In the genomic region with DNA sequence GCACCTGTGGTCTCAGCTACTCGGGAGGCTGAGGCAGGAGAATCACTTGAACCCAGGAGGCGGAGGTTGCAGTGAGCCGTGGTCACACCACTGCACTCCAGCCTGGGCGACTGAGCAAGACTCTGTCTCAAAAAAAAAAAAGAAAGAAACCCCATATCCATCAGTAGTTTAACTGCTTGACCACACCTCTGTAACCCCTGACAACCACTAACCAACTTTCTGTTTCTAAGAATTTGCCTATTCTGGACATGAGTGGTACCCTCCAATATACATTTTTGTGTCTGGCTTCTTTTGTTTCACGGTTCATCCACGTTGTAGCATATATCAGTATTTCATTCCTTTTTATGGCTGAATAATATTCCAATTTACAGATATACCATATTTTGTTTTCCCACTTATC, we compare ENCODE assay signal across 14 cellular contexts. TPM values are rescaled to one million over a fixed set of nuclear protein-coding genes. Genes with fewer than 3 reads are reported as not detected.
DNase-seq lines count a peak whose midpoint lies in the region; ATAC-seq, FAIRE-seq and TF ChIP-seq lines count a peak whose summit lies in the region.
"Had no signal": no experiment of that assay in that cellular context is flagged by ENCODE, and none has a peak within 500 bp of the region (broad histone marks: within the 10 kb centered on the region; RNA-seq: fewer than 3 reads in every experiment).

No MANE protein-coding gene starts in this region.

- no peak for FAIRE-seq in GM12891 (lab: Jason Lieb, UNC)

- no peak for TF ChIP-seq POLR2A in GM12891 (IDR thresholded peaks at IDR 0.05; ENCODE audit: low read depth, low read length)

- DNase-seq in GM20000 (ENCODE audit: low spot score) (peak; percentile 16), GM12891 (ENCODE audit: insufficient read length, low spot score) (no peak), HuH-7 (ENCODE audit: low spot score) (no peak), NCI-H2196 (lab: John Stamatoyannopoulos, UW; ENCODE audit: unreplicated experiment) (no peak)
- DNase-seq in activated CD8-positive, alpha-beta memory T cell treated with anti-CD3 and anti-CD28 coated beads, Interleukin-2, amount 50 U/mL, for 48 hours, result no peak
- DNase-seq: anterior cingulate cortex; DMS79 treated with DMSO at 0.1 percent for 48 hours; gastrocnemius medialis; kidney glomerular epithelial cell; Right ventricle myocardium superior; stimulated activated CD4-positive, alpha-beta T cell treated with anti-CD3 and anti-CD28 coated beads, Interleukin-2, amount 100 ng/mL, for 48 hours had no signal

- TF ChIP-seq CTCF in GM20000 (IDR thresholded peaks at IDR 0.05; ENCODE audit: extremely low read depth, missing control alignments), result no peak

- ATAC-seq in GM18511 (IDR thresholded peaks at IDR 0.05; ENCODE audit: unreplicated experiment), result peak; percentile 84
- peak; percentile 83 for ATAC-seq in HG02870 (IDR thresholded peaks at IDR 0.05; ENCODE audit: unreplicated experiment)
- peak; percentile 92 for ATAC-seq in HG03520 (IDR thresholded peaks at IDR 0.05; ENCODE audit: unreplicated experiment)
- ATAC-seq: gastrocnemius medialis had no signal

TF ChIP-seq in GM12891, 5 proteins besides CTCF, POLR2A, EP300 and RAD21:
- no peak for TF ChIP-seq SPI1 (IDR thresholded peaks at IDR 0.05; ENCODE audit: low read depth, low read length)
- no peak for TF ChIP-seq POLR2AphosphoS5 (IDR thresholded peaks at IDR 0.05; ENCODE audit: low read depth, low read length)
- no peak for TF ChIP-seq TAF1 (IDR thresholded peaks at IDR 0.05; ENCODE audit: low read depth, low read length)
- TF ChIP-seq PAX5 (IDR thresholded peaks at IDR 0.05; ENCODE audit: insufficient read depth, low read length, severe bottlenecking), result no peak
- TF ChIP-seq POU2F2 (IDR thresholded peaks at IDR 0.05; ENCODE audit: low read depth, low read length), result no peak

RNA-seq across cellular contexts. Expression of gene PPAT, which starts 9.1 kb away (rescaled TPM):
- polyA plus RNA-seq in GM12891 (2012; ENCODE audit: low read depth, missing spikeins), result 16.6 TPM

RNA-seq across cellular contexts. Expression of gene PAICS, which starts 9.8 kb away (rescaled TPM):
- 151 TPM for polyA plus RNA-seq in GM12891 (2012; ENCODE audit: low read depth, missing spikeins)

RNA-seq across cellular contexts. Expression of gene AASDH, which starts 39.0 kb away (rescaled TPM):
- polyA plus RNA-seq in GM12891 (2012; ENCODE audit: low read depth, missing spikeins), result 4.9 TPM

RNA-seq across cellular contexts. Expression of gene SRP72, which starts 41.1 kb away (rescaled TPM):
- 61.0 TPM for polyA plus RNA-seq in GM12891 (2012; ENCODE audit: low read depth, missing spikeins)
